ENCODE assay signal across 1 cellular context in the genomic region with DNA sequence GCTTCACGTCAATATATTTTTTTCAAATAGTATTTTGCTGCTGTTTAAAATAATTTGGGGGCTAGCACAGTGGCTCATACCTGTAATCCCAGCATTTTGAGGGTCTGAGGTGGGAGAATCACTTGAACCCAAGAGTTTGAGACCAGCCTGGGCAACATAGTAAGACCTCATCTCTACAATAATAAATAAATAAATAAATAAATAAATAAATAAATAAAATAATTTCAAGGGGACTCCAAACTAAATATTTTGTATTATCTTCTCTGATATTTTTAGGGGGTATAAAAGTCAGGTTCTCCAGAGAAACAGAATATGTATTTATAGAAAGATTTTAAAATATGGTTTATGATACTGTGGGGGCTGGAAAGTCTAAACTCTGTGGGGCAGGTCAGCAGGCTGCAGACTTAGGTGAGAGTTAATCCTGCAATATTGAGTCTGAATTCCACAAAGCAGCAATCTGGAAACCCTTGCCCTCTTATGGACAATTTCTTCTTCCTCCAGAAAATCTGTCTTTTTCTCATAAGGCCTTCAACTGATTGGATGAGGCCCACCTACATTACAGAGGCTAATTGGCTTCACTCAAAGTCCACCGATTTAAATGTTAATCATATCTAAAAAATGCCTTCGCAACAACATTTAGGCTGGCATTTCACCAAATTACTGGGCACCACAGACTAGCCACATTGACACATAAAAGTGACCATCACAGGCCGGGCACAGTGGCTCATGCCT.
TF ChIP-seq lines count a peak whose summit lies in the region.

No MANE protein-coding gene starts in this region.

TF ChIP-seq in HEK293, 187 proteins besides CTCF, POLR2A, EP300 and RAD21 (continued from another document):
- TF ChIP-seq ZNF175 (tag by site-specific recombination; IDR thresholded peaks at IDR 0.05) (no peak), RBAK (tag by site-specific recombination; IDR thresholded peaks at IDR 0.05) (no peak), ZNF391 (tag by site-specific recombination; IDR thresholded peaks at IDR 0.05; ENCODE audit: borderline replicate concordance, low read depth) (no peak), ZNF654 (tag by site-specific recombination; IDR thresholded peaks at IDR 0.05; ENCODE audit: low read depth) (no peak), ZNF155 (tag by site-specific recombination; IDR thresholded peaks at IDR 0.05) (no peak), PRDM6 (tag by site-specific recombination; IDR thresholded peaks at IDR 0.05) (no peak), ZNF324 (tag by site-specific recombination; IDR thresholded peaks at IDR 0.05) (no peak), ZNF112 (tag by site-specific recombination; IDR thresholded peaks at IDR 0.05) (no peak)
- TF ChIP-seq, protein P1, sequence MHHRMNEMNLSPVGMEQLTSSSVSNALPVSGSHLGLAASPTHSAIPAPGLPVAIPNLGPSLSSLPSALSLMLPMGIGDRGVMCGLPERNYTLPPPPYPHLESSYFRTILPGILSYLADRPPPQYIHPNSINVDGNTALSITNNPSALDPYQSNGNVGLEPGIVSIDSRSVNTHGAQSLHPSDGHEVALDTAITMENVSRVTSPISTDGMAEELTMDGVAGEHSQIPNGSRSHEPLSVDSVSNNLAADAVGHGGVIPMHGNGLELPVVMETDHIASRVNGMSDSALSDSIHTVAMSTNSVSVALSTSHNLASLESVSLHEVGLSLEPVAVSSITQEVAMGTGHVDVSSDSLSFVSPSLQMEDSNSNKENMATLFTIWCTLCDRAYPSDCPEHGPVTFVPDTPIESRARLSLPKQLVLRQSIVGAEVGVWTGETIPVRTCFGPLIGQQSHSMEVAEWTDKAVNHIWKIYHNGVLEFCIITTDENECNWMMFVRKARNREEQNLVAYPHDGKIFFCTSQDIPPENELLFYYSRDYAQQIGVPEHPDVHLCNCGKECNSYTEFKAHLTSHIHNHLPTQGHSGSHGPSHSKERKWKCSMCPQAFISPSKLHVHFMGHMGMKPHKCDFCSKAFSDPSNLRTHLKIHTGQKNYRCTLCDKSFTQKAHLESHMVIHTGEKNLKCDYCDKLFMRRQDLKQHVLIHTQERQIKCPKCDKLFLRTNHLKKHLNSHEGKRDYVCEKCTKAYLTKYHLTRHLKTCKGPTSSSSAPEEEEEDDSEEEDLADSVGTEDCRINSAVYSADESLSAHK (tag by site-specific recombination; IDR thresholded peaks at IDR 0.05) = no peak
- TF ChIP-seq, protein P2, sequence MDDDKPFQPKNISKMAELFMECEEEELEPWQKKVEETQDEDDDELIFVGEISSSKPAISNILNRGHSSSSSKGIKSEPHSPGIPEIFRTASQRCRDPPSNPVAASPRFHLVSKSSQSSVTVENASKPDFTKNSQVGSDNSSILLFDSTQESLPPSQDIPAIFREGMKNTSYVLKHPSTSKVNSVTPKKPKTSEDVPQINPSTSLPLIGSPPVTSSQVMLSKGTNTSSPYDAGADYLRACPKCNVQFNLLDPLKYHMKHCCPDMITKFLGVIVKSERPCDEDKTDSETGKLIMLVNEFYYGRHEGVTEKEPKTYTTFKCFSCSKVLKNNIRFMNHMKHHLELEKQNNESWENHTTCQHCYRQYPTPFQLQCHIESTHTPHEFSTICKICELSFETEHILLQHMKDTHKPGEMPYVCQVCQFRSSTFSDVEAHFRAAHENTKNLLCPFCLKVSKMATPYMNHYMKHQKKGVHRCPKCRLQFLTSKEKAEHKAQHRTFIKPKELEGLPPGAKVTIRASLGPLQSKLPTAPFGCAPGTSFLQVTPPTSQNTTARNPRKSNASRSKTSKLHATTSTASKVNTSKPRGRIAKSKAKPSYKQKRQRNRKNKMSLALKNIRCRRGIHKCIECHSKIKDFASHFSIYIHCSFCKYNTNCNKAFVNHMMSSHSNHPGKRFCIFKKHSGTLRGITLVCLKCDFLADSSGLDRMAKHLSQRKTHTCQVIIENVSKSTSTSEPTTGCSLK (tag by site-specific recombination; IDR thresholded peaks at IDR 0.05) = no peak
- TF ChIP-seq, protein P3, sequence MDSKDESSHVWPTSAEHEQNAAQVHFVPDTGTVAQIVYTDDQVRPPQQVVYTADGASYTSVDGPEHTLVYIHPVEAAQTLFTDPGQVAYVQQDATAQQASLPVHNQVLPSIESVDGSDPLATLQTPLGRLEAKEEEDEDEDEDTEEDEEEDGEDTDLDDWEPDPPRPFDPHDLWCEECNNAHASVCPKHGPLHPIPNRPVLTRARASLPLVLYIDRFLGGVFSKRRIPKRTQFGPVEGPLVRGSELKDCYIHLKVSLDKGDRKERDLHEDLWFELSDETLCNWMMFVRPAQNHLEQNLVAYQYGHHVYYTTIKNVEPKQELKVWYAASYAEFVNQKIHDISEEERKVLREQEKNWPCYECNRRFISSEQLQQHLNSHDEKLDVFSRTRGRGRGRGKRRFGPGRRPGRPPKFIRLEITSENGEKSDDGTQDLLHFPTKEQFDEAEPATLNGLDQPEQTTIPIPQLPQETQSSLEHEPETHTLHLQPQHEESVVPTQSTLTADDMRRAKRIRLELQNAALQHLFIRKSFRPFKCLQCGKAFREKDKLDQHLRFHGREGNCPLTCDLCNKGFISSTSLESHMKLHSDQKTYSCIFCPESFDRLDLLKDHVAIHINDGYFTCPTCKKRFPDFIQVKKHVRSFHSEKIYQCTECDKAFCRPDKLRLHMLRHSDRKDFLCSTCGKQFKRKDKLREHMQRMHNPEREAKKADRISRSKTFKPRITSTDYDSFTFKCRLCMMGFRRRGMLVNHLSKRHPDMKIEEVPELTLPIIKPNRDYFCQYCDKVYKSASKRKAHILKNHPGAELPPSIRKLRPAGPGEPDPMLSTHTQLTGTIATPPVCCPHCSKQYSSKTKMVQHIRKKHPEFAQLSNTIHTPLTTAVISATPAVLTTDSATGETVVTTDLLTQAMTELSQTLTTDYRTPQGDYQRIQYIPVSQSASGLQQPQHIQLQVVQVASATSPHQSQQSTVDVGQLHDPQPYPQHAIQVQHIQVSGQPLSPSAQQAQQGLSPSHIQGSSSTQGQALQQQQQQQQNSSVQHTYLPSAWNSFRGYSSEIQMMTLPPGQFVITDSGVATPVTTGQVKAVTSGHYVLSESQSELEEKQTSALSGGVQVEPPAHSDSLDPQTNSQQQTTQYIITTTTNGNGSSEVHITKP (tag by site-specific recombination; IDR thresholded peaks at IDR 0.05) = no peak
TF ChIP-seq in HEK293: peak in this region for 15.
